ENCODE assay signal across 14 cellular contexts in genomic region chr22:40595497-40596234, GRCh38.
DNase-seq lines count a peak whose midpoint lies in the region; ATAC-seq lines count a peak whose summit lies in the region.
"Had no signal": no experiment of that assay in that cellular context is flagged by ENCODE, and none has a peak within 500 bp of the region (broad histone marks: within the 10 kb centered on the region; RNA-seq: fewer than 3 reads in every experiment).

No MANE protein-coding gene starts in this region.

- H3K27ac Mint-ChIP-seq in stimulated activated effector memory CD8-positive, alpha-beta T cell treated with anti-CD3 and anti-CD28 coated beads, Interleukin-12 subunit alpha, Interleukin-12 subunit beta, amount 100 ng/mL, for 72 hours = peak overlapping the region; percentile 15
- H3K27ac Mint-ChIP-seq: CD8-positive, alpha-beta T cell had no signal

- H3K9me3 Mint-ChIP-seq in stimulated activated effector memory CD8-positive, alpha-beta T cell treated with anti-CD3 and anti-CD28 coated beads, Interleukin-12 subunit alpha, Interleukin-12 subunit beta, amount 100 ng/mL, for 72 hours = no peaks in the 10 kb centered on the region
- H3K9me3 Mint-ChIP-seq: CD8-positive, alpha-beta T cell; nephron had no signal

- H3K36me3 Mint-ChIP-seq in stimulated activated effector memory CD8-positive, alpha-beta T cell treated with anti-CD3 and anti-CD28 coated beads, Interleukin-12 subunit alpha, Interleukin-12 subunit beta, amount 100 ng/mL, for 72 hours = peaks cover 8% of the 10 kb centered on the region
- H3K36me3 Mint-ChIP-seq: CD8-positive, alpha-beta T cell had no signal

- DNase-seq in SKM-1 treated with dmso at 0.1 percent for 144 hours (lab: John Stamatoyannopoulos, UW; ENCODE audit: unreplicated experiment) (peak; percentile 2), SKM-1 (lab: John Stamatoyannopoulos, UW; ENCODE audit: unreplicated experiment) (no peak), OCI-M1 (lab: John Stamatoyannopoulos, UW) (peak; percentile 66), fibroblast of gingiva (ENCODE audit: low read depth) (peak; percentile 42), SW480 (ENCODE audit: low spot score) (no peak)
- DNase-seq in stimulated activated effector memory CD8-positive, alpha-beta T cell treated with anti-CD3 and anti-CD28 coated beads, Interleukin-12 subunit alpha, Interleukin-12 subunit beta, amount 100 ng/mL, for 72 hours (ENCODE audit: low spot score in 2 of 2) = no peak
- DNase-seq: CD8-positive, alpha-beta T cell; Kasumi-1; NCI-H446 treated with DMSO at 0.1 percent for 48 hours; stimulated activated naive CD4-positive, alpha-beta T cell treated with Interleukin-2 at 50 U/mL for 16 hours had no signal

- no peak overlapping the region for H3K4me3 Mint-ChIP-seq in stimulated activated effector memory CD8-positive, alpha-beta T cell treated with anti-CD3 and anti-CD28 coated beads, Interleukin-12 subunit alpha, Interleukin-12 subunit beta, amount 100 ng/mL, for 72 hours
- H3K4me3 Mint-ChIP-seq: CD8-positive, alpha-beta T cell; nephron had no signal

- ATAC-seq in stimulated activated effector memory CD8-positive, alpha-beta T cell treated with anti-CD3 and anti-CD28 coated beads, Interleukin-12 subunit alpha, Interleukin-12 subunit beta, amount 100 ng/mL, for 72 hours = no peak
- ATAC-seq in GM18519 (IDR thresholded peaks at IDR 0.05; ENCODE audit: low FRiP score, unreplicated experiment) = no peak
- ATAC-seq in GM21515 (IDR thresholded peaks at IDR 0.05; ENCODE audit: unreplicated experiment) = no peak
- ATAC-seq: CD8-positive, alpha-beta T cell; SK-N-SH treated with all-trans-retinoic acid at 6 μM for 48 hours had no signal

- H3K4me1 Mint-ChIP-seq in stimulated activated effector memory CD8-positive, alpha-beta T cell treated with anti-CD3 and anti-CD28 coated beads, Interleukin-12 subunit alpha, Interleukin-12 subunit beta, amount 100 ng/mL, for 72 hours = peaks cover 56% of the 10 kb centered on the region

Comparison
In these comparisons a context has a peak if more than half of its experiments do, and no peak if none do; other contexts are left out.
1. DNase-seq: peak in SKM-1 treated with dmso at 0.1 percent for 144 hours (single experiment), OCI-M1 (single experiment) and fibroblast of gingiva (single experiment); none in SKM-1 (single experiment), stimulated activated effector memory CD8-positive, alpha-beta T cell treated with anti-CD3 and anti-CD28 coated beads, Interleukin-12 subunit alpha, Interleukin-12 subunit beta, amount 100 ng/mL, for 72 hours (0 of 2) and SW480 (single experiment).